ENCODE assay signal across 16 cellular contexts in genomic region chr13:68369739-68370138, GRCh38.
DNase-seq lines count a peak whose midpoint lies in the region; ATAC-seq, FAIRE-seq and TF ChIP-seq lines count a peak whose summit lies in the region.
"Had no signal": no experiment of that assay in that cellular context is flagged by ENCODE, and none has a peak within 500 bp of the region (broad histone marks: within the 10 kb centered on the region; RNA-seq: fewer than 3 reads in every experiment).

No MANE protein-coding gene starts in this region.

- WGBS in lower leg skin, 2 donors, result 81 to 82% methylated on average over 5 of the region's 5 CpGs

- H3K36me3 ChIP-seq in bronchial epithelial cell (ENCODE audit: control insufficient read depth, insufficient read depth, low read length), result no peaks in the 10 kb centered on the region
- H3K36me3 ChIP-seq: SJSA1 had no signal

- POLR2A ChIA-PET in HEK293T (lab: Yijun Ruan, JAX), result no interaction called here

- H3K36me3 Mint-ChIP-seq in activated T-cell treated with anti-CD3 and anti-CD28 coated beads, Interleukin-2, amount 50 U/mL, for 4 hours (ENCODE audit: insufficient read depth), result no peaks in the 10 kb centered on the region
- H3K36me3 Mint-ChIP-seq: activated CD8-positive, alpha-beta memory T cell treated with anti-CD3 and anti-CD28 coated beads, Interleukin-2, amount 10 ng/mL, durations not matched to agents 7 days and 5 days had no signal

- no peak for FAIRE-seq in bronchial epithelial cell (lab: Jason Lieb, UNC)
- FAIRE-seq: endothelial cell of umbilical vein, GM12878 had no signal

- in situ Hi-C loops in ACHN (cut with HindIII; ENCODE audit: low pct_ligation_motif_present, low pct_unique_long_range_greater_than_20kb, low sequenced_read_pairs) (no loop called here), GM13977 (cut with MboI; ENCODE audit: low pct_unique_long_range_greater_than_20kb, low sequenced_read_pairs, unreplicated experiment) (no loop called here)

- H3K9me3 Mint-ChIP-seq in activated T-cell treated with anti-CD3 and anti-CD28 coated beads, Interleukin-2, amount 50 U/mL, for 4 hours, result peaks cover 17% of the 10 kb centered on the region

- TF ChIP-seq CTCF in bronchial epithelial cell (IDR thresholded peaks at IDR 0.05; ENCODE audit: insufficient read depth, low read length, severe bottlenecking) (no peak), GM13977 (IDR thresholded peaks at IDR 0.05; ENCODE audit: extremely low read depth, insufficient read depth, missing control alignments) (no peak), lower leg skin (IDR thresholded peaks at IDR 0.05) (no peak)

- CTCF ChIA-PET in HEK293T (lab: Yijun Ruan, JAX), result interaction anchor here (0.6 kb wide), 1 partner anchor 12 kb away, joined by 3 read pairs; no protein-coding TSS in a partner anchor

- TF ChIP-seq POLR2A in lower leg skin (IDR thresholded peaks at IDR 0.05), result no peak

- H3K4me1 Mint-ChIP-seq in activated T-cell treated with anti-CD3 and anti-CD28 coated beads, Interleukin-2, amount 50 U/mL, for 4 hours (ENCODE audit: low read depth), result no peaks in the 10 kb centered on the region
- H3K4me1 Mint-ChIP-seq: activated CD8-positive, alpha-beta memory T cell treated with anti-CD3 and anti-CD28 coated beads, Interleukin-2, amount 10 ng/mL, durations not matched to agents 7 days and 5 days had no signal

- H3K27me3 ChIP-seq in bronchial epithelial cell (ENCODE audit: control insufficient read depth, insufficient read depth, low read length), result no peaks in the 10 kb centered on the region
- H3K27me3 ChIP-seq: SJSA1 had no signal

- H3K4me3 Mint-ChIP-seq in activated T-cell treated with anti-CD3 and anti-CD28 coated beads, Interleukin-2, amount 50 U/mL, for 4 hours, result no peak overlapping the region
- H3K4me3 Mint-ChIP-seq: activated CD8-positive, alpha-beta memory T cell treated with anti-CD3 and anti-CD28 coated beads, Interleukin-2, amount 10 ng/mL, durations not matched to agents 7 days and 5 days; activated naive CD4-positive, alpha-beta T cell treated with anti-CD3 and anti-CD28 coated beads for 36 hours had no signal

- intact Hi-C loops in lower leg skin (cut with DNase I; ENCODE audit: low total_unique reads), result no loop called here

- no peaks in the 10 kb centered on the region for H3K27me3 Mint-ChIP-seq in activated T-cell treated with anti-CD3 and anti-CD28 coated beads, Interleukin-2, amount 50 U/mL, for 4 hours (ENCODE audit: low read depth)
- H3K27me3 Mint-ChIP-seq: activated CD8-positive, alpha-beta memory T cell treated with anti-CD3 and anti-CD28 coated beads, Interleukin-2, amount 10 ng/mL, durations not matched to agents 7 days and 5 days had no signal

- peak; percentile 10 for DNase-seq in ACHN
- DNase-seq in HEK293T (ENCODE audit: extremely low spot score), result peak; percentile 72
- DNase-seq in NCI-H510A treated with DMSO at 0.1 percent for 48 hours (lab: John Stamatoyannopoulos, UW), result peak; percentile 85
- DNase-seq in bronchial epithelial cell (ENCODE audit: low read depth), result peak; percentile 10
- no peak for DNase-seq in activated T-cell treated with anti-CD3 and anti-CD28 coated beads, Interleukin-2, amount 50 U/mL, for 4 hours
- no peak for DNase-seq in occipital lobe (lab: John Stamatoyannopoulos, UW)
- DNase-seq in GM13977 (ENCODE audit: low spot score), result no peak
- DNase-seq in lower leg skin (ENCODE audit: low spot score in 2 of 2), result no peak
- DNase-seq: activated CD8-positive, alpha-beta memory T cell treated with anti-CD3 and anti-CD28 coated beads, Interleukin-2, amount 10 ng/mL, durations not matched to agents 7 days and 5 days; activated naive CD4-positive, alpha-beta T cell treated with anti-CD3 and anti-CD28 coated beads for 36 hours; DND-41; NCI-H526 treated with DMSO at 0.1 percent for 48 hours; stimulated activated CD4-positive, alpha-beta T cell treated with anti-CD3 and anti-CD28 coated beads, Interleukin-2, amount 100 ng/mL, for 48 hours had no signal

- no peak for ATAC-seq in activated T-cell treated with anti-CD3 and anti-CD28 coated beads, Interleukin-2, amount 50 U/mL, for 4 hours
- ATAC-seq: activated CD8-positive, alpha-beta memory T cell treated with anti-CD3 and anti-CD28 coated beads, Interleukin-2, amount 10 ng/mL, durations not matched to agents 7 days and 5 days; GM12878 had no signal

- H3K4me3 ChIP-seq in bronchial epithelial cell (ENCODE audit: low read depth, low read length), result no peak overlapping the region
- H3K4me3 ChIP-seq in lower leg skin (ENCODE audit: low read depth, poor library complexity, severe bottlenecking), result no peak overlapping the region
- H3K4me3 ChIP-seq: GM12878, SJSA1 had no signal

TF ChIP-seq in HEK293T, 16 proteins besides CTCF, POLR2A, EP300 and RAD21:
- TF ChIP-seq PKNOX1 (IDR thresholded peaks at IDR 0.05), result peak; percentile 66
- TF ChIP-seq SUZ12 (IDR thresholded peaks at IDR 0.05), result no peak
- no peak for TF ChIP-seq SP1 (IDR thresholded peaks at IDR 0.05)
- TF ChIP-seq L3MBTL2 (conservative IDR thresholded peaks at IDR 0.05), result no peak
- no peak for TF ChIP-seq FOXM1 (IDR thresholded peaks at IDR 0.05; ENCODE audit: borderline replicate concordance)
- TF ChIP-seq FOXK2 (IDR thresholded peaks at IDR 0.05), result no peak
- TF ChIP-seq BHLHE40 (IDR thresholded peaks at IDR 0.05; ENCODE audit: borderline replicate concordance), result no peak
- no peak for TF ChIP-seq HDGF (IDR thresholded peaks at IDR 0.05; ENCODE audit: borderline replicate concordance)

Comparison
In these comparisons a context has a peak if more than half of its experiments do, and no peak if none do; other contexts are left out.
1. DNase-seq: peak in ACHN (single experiment), HEK293T (single experiment), NCI-H510A treated with DMSO at 0.1 percent for 48 hours (single experiment) and bronchial epithelial cell (single experiment); none in activated T-cell treated with anti-CD3 and anti-CD28 coated beads, Interleukin-2, amount 50 U/mL, for 4 hours (single experiment), occipital lobe (single experiment), GM13977 (single experiment) and lower leg skin (0 of 2).